ENCODE assay signal across 1 cellular context in the genomic region with DNA sequence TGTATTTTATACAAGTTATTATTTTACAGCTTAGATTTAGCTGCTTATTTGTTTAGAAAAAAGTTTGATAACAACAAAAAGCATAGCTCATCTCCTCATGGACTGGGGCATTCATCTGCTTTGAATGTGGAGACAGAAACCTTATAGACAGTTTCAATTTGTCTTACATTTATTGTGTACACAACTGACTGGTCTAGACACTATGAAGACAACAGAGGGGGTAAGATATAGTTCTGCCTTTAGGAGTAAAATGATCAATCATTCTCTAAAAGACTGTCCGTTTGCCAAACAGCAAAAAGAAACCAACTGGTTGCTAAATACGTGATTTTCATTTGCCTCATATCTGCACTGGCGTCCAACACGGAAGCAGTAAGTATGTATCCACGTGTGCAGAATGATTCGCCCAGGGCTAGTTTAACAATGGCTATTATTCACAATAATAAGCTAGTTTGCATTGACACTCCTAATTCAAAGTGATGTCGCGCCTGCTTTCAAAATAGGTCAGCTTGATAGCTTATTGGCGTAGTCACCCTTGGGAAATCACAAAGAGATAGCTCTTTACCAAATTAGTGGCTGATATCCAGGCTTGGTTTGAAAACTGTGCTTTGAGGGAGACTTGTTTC.
TF ChIP-seq lines count a peak whose summit lies in the region.

No MANE protein-coding gene starts in this region.

TF ChIP-seq in WTC11, 78 proteins besides CTCF, POLR2A, EP300 and RAD21 (continued from another document):
- TF ChIP-seq, protein P1, sequence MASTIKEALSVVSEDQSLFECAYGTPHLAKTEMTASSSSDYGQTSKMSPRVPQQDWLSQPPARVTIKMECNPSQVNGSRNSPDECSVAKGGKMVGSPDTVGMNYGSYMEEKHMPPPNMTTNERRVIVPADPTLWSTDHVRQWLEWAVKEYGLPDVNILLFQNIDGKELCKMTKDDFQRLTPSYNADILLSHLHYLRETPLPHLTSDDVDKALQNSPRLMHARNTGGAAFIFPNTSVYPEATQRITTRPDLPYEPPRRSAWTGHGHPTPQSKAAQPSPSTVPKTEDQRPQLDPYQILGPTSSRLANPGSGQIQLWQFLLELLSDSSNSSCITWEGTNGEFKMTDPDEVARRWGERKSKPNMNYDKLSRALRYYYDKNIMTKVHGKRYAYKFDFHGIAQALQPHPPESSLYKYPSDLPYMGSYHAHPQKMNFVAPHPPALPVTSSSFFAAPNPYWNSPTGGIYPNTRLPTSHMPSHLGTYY (CRISPR knock-in tag; IDR thresholded peaks at IDR 0.05), result no peak
- TF ChIP-seq, protein P2, sequence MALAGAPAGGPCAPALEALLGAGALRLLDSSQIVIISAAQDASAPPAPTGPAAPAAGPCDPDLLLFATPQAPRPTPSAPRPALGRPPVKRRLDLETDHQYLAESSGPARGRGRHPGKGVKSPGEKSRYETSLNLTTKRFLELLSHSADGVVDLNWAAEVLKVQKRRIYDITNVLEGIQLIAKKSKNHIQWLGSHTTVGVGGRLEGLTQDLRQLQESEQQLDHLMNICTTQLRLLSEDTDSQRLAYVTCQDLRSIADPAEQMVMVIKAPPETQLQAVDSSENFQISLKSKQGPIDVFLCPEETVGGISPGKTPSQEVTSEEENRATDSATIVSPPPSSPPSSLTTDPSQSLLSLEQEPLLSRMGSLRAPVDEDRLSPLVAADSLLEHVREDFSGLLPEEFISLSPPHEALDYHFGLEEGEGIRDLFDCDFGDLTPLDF (CRISPR knock-in tag; IDR thresholded peaks at IDR 0.05), result no peak
- TF ChIP-seq, protein P3, sequence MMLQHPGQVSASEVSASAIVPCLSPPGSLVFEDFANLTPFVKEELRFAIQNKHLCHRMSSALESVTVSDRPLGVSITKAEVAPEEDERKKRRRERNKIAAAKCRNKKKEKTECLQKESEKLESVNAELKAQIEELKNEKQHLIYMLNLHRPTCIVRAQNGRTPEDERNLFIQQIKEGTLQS (CRISPR knock-in tag; conservative IDR thresholded peaks at IDR 0.05), result no peak
- no peak for TF ChIP-seq RORB (CRISPR knock-in tag; IDR thresholded peaks at IDR 0.05)
- TF ChIP-seq, protein P4, sequence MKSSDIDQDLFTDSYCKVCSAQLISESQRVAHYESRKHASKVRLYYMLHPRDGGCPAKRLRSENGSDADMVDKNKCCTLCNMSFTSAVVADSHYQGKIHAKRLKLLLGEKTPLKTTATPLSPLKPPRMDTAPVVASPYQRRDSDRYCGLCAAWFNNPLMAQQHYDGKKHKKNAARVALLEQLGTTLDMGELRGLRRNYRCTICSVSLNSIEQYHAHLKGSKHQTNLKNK (CRISPR knock-in tag; IDR thresholded peaks at IDR 0.05), result no peak
- no peak for TF ChIP-seq OVOL2 (CRISPR knock-in tag; IDR thresholded peaks at IDR 0.05; ENCODE audit: borderline replicate concordance)
- TF ChIP-seq FOXJ3 (CRISPR knock-in tag; IDR thresholded peaks at IDR 0.05; ENCODE audit: borderline replicate concordance), result no peak
- TF ChIP-seq, protein P5, sequence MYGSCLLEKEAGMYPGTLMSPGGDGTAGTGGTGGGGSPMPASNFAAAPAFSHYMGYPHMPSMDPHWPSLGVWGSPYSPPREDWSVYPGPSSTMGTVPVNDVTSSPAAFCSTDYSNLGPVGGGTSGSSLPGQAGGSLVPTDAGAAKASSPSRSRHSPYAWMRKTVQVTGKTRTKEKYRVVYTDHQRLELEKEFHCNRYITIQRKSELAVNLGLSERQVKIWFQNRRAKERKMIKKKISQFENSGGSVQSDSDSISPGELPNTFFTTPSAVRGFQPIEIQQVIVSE (CRISPR knock-in tag; IDR thresholded peaks at IDR 0.05; ENCODE audit: borderline replicate concordance), result no peak
- no peak for TF ChIP-seq FOXP1 (CRISPR knock-in tag; IDR thresholded peaks at IDR 0.05; ENCODE audit: borderline replicate concordance)
- no peak for TF ChIP-seq NFE2L1 (CRISPR knock-in tag; IDR thresholded peaks at IDR 0.05)
- TF ChIP-seq EMX1 (CRISPR knock-in tag; IDR thresholded peaks at IDR 0.05), result no peak
